22 cellular contexts compared by ENCODE assay signal in the genomic region with DNA sequence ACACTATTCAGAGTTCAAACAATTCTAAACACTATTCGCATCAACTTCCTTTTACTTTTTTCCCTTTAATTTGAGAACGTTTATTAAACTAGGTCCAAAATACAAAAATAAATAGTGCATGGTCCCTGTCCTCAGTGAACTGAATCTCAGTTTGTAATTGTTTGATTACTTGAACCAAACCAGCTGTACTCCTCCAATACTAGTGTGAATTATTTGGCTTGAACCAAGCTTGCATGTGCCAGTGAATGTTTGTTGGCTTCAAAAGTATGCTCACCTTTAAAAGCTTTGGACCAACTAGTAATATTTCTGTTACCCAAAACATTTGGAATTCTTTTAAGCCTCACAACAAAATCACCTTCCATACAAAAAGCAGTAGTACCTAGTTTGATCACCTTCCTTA. TPM values are rescaled to one million over a fixed set of nuclear protein-coding genes. Genes with fewer than 3 reads are reported as not detected.
A peak's percentile ranks its signal among the peaks of the same experiment; 100 is the strongest.
DNase-seq lines count a peak whose midpoint lies in the region; ATAC-seq and TF ChIP-seq lines count a peak whose summit lies in the region.
"Had no signal": no experiment of that assay in that cellular context is flagged by ENCODE, and none has a peak within 500 bp of the region (broad histone marks: within the 10 kb centered on the region; RNA-seq: fewer than 3 reads in every experiment).

No MANE protein-coding gene starts in this region.

- CTCF ChIA-PET in HEK293T (lab: Yijun Ruan, JAX), result no interaction called here

- intact Hi-C loops in left ventricle myocardium inferior (cut with micrococcal nuclease), result no loop called here
- intact Hi-C loops in prostate gland (cut with DNase I), result no loop called here

- DNase-seq in cardiac muscle cell (ENCODE audit: low read depth in 1 of 2, low spot score in 1 of 2) (no peak), left ventricle myocardium inferior (no peak), SK-N-MC (ENCODE audit: low read depth, low spot score) (no peak), left lobe of liver (ENCODE audit: low spot score) (no peak), ecto neural progenitor cell (ENCODE audit: low spot score) (no peak), HEK293T (ENCODE audit: extremely low spot score) (no peak), prostate gland (ENCODE audit: low spot score) (no peak)
- DNase-seq: activated CD8-positive, alpha-beta memory T cell treated with anti-CD3 and anti-CD28 coated beads, Interleukin-2, amount 50 U/mL, for 48 hours; activated naive CD4-positive, alpha-beta T cell treated with anti-CD3 and anti-CD28 coated beads for 36 hours; erythroblast; gastrocnemius medialis; KBM-7; kidney glomerular epithelial cell; NCI-H1092 treated with DMSO at 0.1 percent for 48 hours; NCI-H510A; occipital lobe; SHP77; sigmoid colon; upper lobe of right lung had no signal

- peak; percentile 79 for ATAC-seq in left lobe of liver
- no peak for ATAC-seq in GM18858 (IDR thresholded peaks at IDR 0.05; ENCODE audit: unreplicated experiment)
- ATAC-seq: gastrocnemius medialis, HCT116, upper lobe of right lung had no signal

- no peak overlapping the region for H3K9ac ChIP-seq in SK-N-MC (ENCODE audit: insufficient read length)

- POLR2A ChIA-PET in HEK293T (lab: Yijun Ruan, JAX), result no interaction called here

- WGBS in prostate gland, result 53% methylated on average over 2 of the region's 2 CpGs

- no peak for TF ChIP-seq POLR2A in prostate gland (IDR thresholded peaks at IDR 0.05)

- no peak for TF ChIP-seq CTCF in cardiac muscle cell (IDR thresholded peaks at IDR 0.05; ENCODE audit: low read depth, low read length)
- TF ChIP-seq CTCF in left ventricle myocardium inferior (IDR thresholded peaks at IDR 0.05; ENCODE audit: borderline replicate concordance), result no peak
- TF ChIP-seq CTCF in prostate gland (IDR thresholded peaks at IDR 0.05), result no peak

- no peaks in the 10 kb centered on the region for H3K9me3 ChIP-seq in cardiac muscle cell (ENCODE audit: low read depth)
- H3K9me3 ChIP-seq in left ventricle myocardium inferior (replicated peaks), result no peaks in the 10 kb centered on the region
- no peaks in the 10 kb centered on the region for H3K9me3 ChIP-seq in SK-N-MC (ENCODE audit: low read depth, low read length)
- no peaks in the 10 kb centered on the region for H3K9me3 ChIP-seq in prostate gland
- H3K9me3 ChIP-seq: gastrocnemius medialis, sigmoid colon, upper lobe of right lung had no signal

- H3K27ac ChIP-seq in cardiac muscle cell (peak overlapping the region; percentile 42), left ventricle myocardium inferior (replicated peaks) (no peak overlapping the region), SK-N-MC (peak overlapping the region; percentile 2; the same call in 1 of the 2 replicates), prostate gland (no peak overlapping the region)
- H3K27ac ChIP-seq: coronary artery, gastrocnemius medialis, sigmoid colon, upper lobe of right lung had no signal

- H3K27me3 ChIP-seq in cardiac muscle cell (no peaks in the 10 kb centered on the region), left ventricle myocardium inferior (ENCODE audit: low read depth) (no peaks in the 10 kb centered on the region), prostate gland (replicated peaks; ENCODE audit: insufficient read depth) (no peaks in the 10 kb centered on the region)
- H3K27me3 ChIP-seq: gastrocnemius medialis, sigmoid colon, upper lobe of right lung had no signal

- H3K36me3 ChIP-seq in cardiac muscle cell, result peaks cover 18% of the 10 kb centered on the region
- peaks cover 26% of the 10 kb centered on the region for H3K36me3 ChIP-seq in left ventricle myocardium inferior
- peaks cover 71% of the 10 kb centered on the region for H3K36me3 ChIP-seq in SK-N-MC (ENCODE audit: insufficient read depth, low read length)
- H3K36me3 ChIP-seq in prostate gland, result no peaks in the 10 kb centered on the region

- peaks cover 11% of the 10 kb centered on the region for H3K4me1 ChIP-seq in cardiac muscle cell (ENCODE audit: low read depth)
- peaks cover 73% of the 10 kb centered on the region for H3K4me1 ChIP-seq in left ventricle myocardium inferior
- H3K4me1 ChIP-seq in prostate gland (replicated peaks), result peaks cover 3% of the 10 kb centered on the region

- no peak overlapping the region for H3K4me3 ChIP-seq in cardiac muscle cell
- no peak overlapping the region for H3K4me3 ChIP-seq in left ventricle myocardium inferior
- no peak overlapping the region for H3K4me3 ChIP-seq in SK-N-MC
- no peak overlapping the region for H3K4me3 ChIP-seq in prostate gland
- H3K4me3 ChIP-seq: coronary artery, gastrocnemius medialis, sigmoid colon, upper lobe of right lung had no signal

TF ChIP-seq in HEK293T, 16 proteins besides CTCF, POLR2A, EP300 and RAD21:
- TF ChIP-seq ARNT (IDR thresholded peaks at IDR 0.05) (no peak), NFRKB (IDR thresholded peaks at IDR 0.05) (no peak), LEF1 (IDR thresholded peaks at IDR 0.05; ENCODE audit: borderline replicate concordance) (no peak), ZNF384 (IDR thresholded peaks at IDR 0.05) (no peak), L3MBTL2 (conservative IDR thresholded peaks at IDR 0.05) (no peak), SP1 (IDR thresholded peaks at IDR 0.05) (no peak), FOXA1 (IDR thresholded peaks at IDR 0.05) (no peak), FOXM1 (IDR thresholded peaks at IDR 0.05; ENCODE audit: borderline replicate concordance) (no peak), BHLHE40 (IDR thresholded peaks at IDR 0.05; ENCODE audit: borderline replicate concordance) (no peak)
- TF ChIP-seq, protein P1, sequence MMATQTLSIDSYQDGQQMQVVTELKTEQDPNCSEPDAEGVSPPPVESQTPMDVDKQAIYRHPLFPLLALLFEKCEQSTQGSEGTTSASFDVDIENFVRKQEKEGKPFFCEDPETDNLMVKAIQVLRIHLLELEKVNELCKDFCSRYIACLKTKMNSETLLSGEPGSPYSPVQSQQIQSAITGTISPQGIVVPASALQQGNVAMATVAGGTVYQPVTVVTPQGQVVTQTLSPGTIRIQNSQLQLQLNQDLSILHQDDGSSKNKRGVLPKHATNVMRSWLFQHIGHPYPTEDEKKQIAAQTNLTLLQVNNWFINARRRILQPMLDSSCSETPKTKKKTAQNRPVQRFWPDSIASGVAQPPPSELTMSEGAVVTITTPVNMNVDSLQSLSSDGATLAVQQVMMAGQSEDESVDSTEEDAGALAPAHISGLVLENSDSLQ (IDR thresholded peaks at IDR 0.05), result no peak
TF ChIP-seq in HEK293T: peak in this region for 0.

RNA-seq across cellular contexts. Expression of a gene that starts 15.5 kb away (rescaled TPM):
- 24.9 and 27.7 TPM in 2 replicates for total RNA-seq in cardiac muscle cell
- polyA plus RNA-seq in cardiac muscle cell, result 21.9 and 31.8 TPM in 2 replicates
- 16.9 TPM for total RNA-seq in left ventricle myocardium inferior
- 19.5 TPM for total RNA-seq in left lobe of liver
- 10 to 100 TPM; 24.1 to 34.8 TPM for total RNA-seq in prostate gland

Comparison
In these comparisons a context has a peak if more than half of its experiments do, and no peak if none do; other contexts are left out.
1. H3K27ac ChIP-seq: peak in cardiac muscle cell (single experiment) and SK-N-MC (single experiment); none in left ventricle myocardium inferior (single experiment) and prostate gland (0 of 2).